ENCODE assay signal across 1 cellular context in genomic region chr5:126676195-126676624, GRCh38.
TF ChIP-seq lines count a peak whose summit lies in the region.

No MANE protein-coding gene starts in this region.

TF ChIP-seq in HepG2, 621 proteins besides CTCF, POLR2A, EP300 and RAD21 (continued from another document and continues in another):
- TF ChIP-seq, protein P1, sequence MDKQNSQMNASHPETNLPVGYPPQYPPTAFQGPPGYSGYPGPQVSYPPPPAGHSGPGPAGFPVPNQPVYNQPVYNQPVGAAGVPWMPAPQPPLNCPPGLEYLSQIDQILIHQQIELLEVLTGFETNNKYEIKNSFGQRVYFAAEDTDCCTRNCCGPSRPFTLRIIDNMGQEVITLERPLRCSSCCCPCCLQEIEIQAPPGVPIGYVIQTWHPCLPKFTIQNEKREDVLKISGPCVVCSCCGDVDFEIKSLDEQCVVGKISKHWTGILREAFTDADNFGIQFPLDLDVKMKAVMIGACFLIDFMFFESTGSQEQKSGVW (CRISPR knock-in tag; IDR thresholded peaks at IDR 0.05; ENCODE audit: borderline replicate concordance), result no peak
- TF ChIP-seq ZNF782 (CRISPR knock-in tag; IDR thresholded peaks at IDR 0.05; ENCODE audit: borderline replicate concordance), result no peak
- TF ChIP-seq ARHGAP35 (CRISPR knock-in tag; IDR thresholded peaks at IDR 0.05; ENCODE audit: borderline replicate concordance), result no peak
- no peak for TF ChIP-seq CBFB (CRISPR knock-in tag; IDR thresholded peaks at IDR 0.05)
- no peak for TF ChIP-seq ZNF672 (CRISPR knock-in tag; IDR thresholded peaks at IDR 0.05)
- no peak for TF ChIP-seq ZNF234 (CRISPR knock-in tag; conservative IDR thresholded peaks at IDR 0.05)
- 0 out of 2 replicates have a peak, but pooled peaks have one; percentile 28 for TF ChIP-seq ZNF264 (CRISPR knock-in tag; IDR thresholded peaks at IDR 0.05)
- TF ChIP-seq, protein P2, sequence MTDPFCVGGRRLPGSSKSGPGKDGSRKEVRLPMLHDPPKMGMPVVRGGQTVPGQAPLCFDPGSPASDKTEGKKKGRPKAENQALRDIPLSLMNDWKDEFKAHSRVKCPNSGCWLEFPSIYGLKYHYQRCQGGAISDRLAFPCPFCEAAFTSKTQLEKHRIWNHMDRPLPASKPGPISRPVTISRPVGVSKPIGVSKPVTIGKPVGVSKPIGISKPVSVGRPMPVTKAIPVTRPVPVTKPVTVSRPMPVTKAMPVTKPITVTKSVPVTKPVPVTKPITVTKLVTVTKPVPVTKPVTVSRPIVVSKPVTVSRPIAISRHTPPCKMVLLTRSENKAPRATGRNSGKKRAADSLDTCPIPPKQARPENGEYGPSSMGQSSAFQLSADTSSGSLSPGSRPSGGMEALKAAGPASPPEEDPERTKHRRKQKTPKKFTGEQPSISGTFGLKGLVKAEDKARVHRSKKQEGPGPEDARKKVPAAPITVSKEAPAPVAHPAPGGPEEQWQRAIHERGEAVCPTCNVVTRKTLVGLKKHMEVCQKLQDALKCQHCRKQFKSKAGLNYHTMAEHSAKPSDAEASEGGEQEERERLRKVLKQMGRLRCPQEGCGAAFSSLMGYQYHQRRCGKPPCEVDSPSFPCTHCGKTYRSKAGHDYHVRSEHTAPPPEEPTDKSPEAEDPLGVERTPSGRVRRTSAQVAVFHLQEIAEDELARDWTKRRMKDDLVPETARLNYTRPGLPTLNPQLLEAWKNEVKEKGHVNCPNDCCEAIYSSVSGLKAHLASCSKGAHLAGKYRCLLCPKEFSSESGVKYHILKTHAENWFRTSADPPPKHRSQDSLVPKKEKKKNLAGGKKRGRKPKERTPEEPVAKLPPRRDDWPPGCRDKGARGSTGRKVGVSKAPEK (CRISPR knock-in tag; IDR thresholded peaks at IDR 0.05; ENCODE audit: borderline replicate concordance), result no peak
- no peak for TF ChIP-seq RELA (CRISPR knock-in tag; IDR thresholded peaks at IDR 0.05)
- no peak for TF ChIP-seq KDM5A (IDR thresholded peaks at IDR 0.05; ENCODE audit: borderline replicate concordance, low read length)
- TF ChIP-seq, protein P3, sequence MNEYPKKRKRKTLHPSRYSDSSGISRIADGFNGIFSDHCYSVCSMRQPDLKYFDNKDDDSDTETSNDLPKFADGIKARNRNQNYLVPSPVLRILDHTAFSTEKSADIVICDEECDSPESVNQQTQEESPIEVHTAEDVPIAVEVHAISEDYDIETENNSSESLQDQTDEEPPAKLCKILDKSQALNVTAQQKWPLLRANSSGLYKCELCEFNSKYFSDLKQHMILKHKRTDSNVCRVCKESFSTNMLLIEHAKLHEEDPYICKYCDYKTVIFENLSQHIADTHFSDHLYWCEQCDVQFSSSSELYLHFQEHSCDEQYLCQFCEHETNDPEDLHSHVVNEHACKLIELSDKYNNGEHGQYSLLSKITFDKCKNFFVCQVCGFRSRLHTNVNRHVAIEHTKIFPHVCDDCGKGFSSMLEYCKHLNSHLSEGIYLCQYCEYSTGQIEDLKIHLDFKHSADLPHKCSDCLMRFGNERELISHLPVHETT (CRISPR knock-in tag; conservative IDR thresholded peaks at IDR 0.05), result no peak
- no peak for TF ChIP-seq ASH2L (IDR thresholded peaks at IDR 0.05; ENCODE audit: insufficient read length, low read depth, low read length)
- TF ChIP-seq ZBTB25 (CRISPR knock-in tag; IDR thresholded peaks at IDR 0.05), result no peak
- 0 out of 2 replicates have a peak, but pooled peaks have one; percentile 14 for TF ChIP-seq TEF (CRISPR knock-in tag; IDR thresholded peaks at IDR 0.05)
- TF ChIP-seq ZNF275 (CRISPR knock-in tag; IDR thresholded peaks at IDR 0.05; ENCODE audit: borderline replicate concordance), result no peak
- TF ChIP-seq GATA4 (IDR thresholded peaks at IDR 0.05; ENCODE audit: borderline replicate concordance, low read depth), result no peak
- TF ChIP-seq ZNF326 (CRISPR knock-in tag; IDR thresholded peaks at IDR 0.05; ENCODE audit: borderline replicate concordance), result no peak
- TF ChIP-seq U2AF1 (optimal IDR thresholded peaks at IDR 0.05; ENCODE audit: low read depth, low read length), result no peak
- no peak for TF ChIP-seq ZNF142 (CRISPR knock-in tag; IDR thresholded peaks at IDR 0.05)
- no peak for TF ChIP-seq ZC3H4 (CRISPR knock-in tag; IDR thresholded peaks at IDR 0.05; ENCODE audit: borderline replicate concordance)
- no peak for TF ChIP-seq HCFC1 (IDR thresholded peaks at IDR 0.05; ENCODE audit: low read depth, low read length)
- no peak for TF ChIP-seq ATM (IDR thresholded peaks at IDR 0.05; ENCODE audit: borderline replicate concordance)
- TF ChIP-seq, protein P4, sequence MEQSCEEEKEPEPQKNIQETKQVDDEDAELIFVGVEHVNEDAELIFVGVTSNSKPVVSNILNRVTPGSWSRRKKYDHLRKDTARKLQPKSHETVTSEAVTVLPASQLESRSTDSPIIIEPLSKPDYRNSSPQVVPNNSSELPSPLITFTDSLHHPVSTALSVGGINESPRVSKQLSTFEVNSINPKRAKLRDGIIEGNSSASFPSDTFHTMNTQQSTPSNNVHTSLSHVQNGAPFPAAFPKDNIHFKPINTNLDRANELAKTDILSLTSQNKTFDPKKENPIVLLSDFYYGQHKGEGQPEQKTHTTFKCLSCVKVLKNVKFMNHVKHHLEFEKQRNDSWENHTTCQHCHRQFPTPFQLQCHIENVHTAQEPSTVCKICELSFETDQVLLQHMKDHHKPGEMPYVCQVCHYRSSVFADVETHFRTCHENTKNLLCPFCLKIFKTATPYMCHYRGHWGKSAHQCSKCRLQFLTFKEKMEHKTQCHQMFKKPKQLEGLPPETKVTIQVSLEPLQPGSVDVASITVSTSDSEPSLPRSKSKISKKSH (CRISPR knock-in tag; IDR thresholded peaks at IDR 0.05; ENCODE audit: borderline replicate concordance), result no peak
- no peak for TF ChIP-seq TCF7 (IDR thresholded peaks at IDR 0.05; ENCODE audit: low read depth)
- TF ChIP-seq ATAD3A (CRISPR knock-in tag; IDR thresholded peaks at IDR 0.05), result no peak
- peak; percentile 52; the same call in 1 of the 2 replicates for TF ChIP-seq SAP130 (CRISPR knock-in tag; IDR thresholded peaks at IDR 0.05; ENCODE audit: low read depth)
- TF ChIP-seq TIGD3 (CRISPR knock-in tag; IDR thresholded peaks at IDR 0.05; ENCODE audit: borderline replicate concordance), result no peak
- TF ChIP-seq ZZZ3 (CRISPR knock-in tag; IDR thresholded peaks at IDR 0.05; ENCODE audit: borderline replicate concordance), result no peak
- no peak for TF ChIP-seq TAF15 (IDR thresholded peaks at IDR 0.05; ENCODE audit: low read depth, low read length, poor library complexity, severe bottlenecking)
- TF ChIP-seq ZFYVE20 (CRISPR knock-in tag; IDR thresholded peaks at IDR 0.05; ENCODE audit: borderline replicate concordance, low read depth), result no peak
- TF ChIP-seq ZNF20 (CRISPR knock-in tag; IDR thresholded peaks at IDR 0.05), result no peak
- no peak for TF ChIP-seq KMT2B (CRISPR knock-in tag; IDR thresholded peaks at IDR 0.05)
- peak; percentile 17; the same call in 1 of the 2 replicates for TF ChIP-seq ZFX (CRISPR knock-in tag; IDR thresholded peaks at IDR 0.05; ENCODE audit: low read depth)
- TF ChIP-seq, protein P5, sequence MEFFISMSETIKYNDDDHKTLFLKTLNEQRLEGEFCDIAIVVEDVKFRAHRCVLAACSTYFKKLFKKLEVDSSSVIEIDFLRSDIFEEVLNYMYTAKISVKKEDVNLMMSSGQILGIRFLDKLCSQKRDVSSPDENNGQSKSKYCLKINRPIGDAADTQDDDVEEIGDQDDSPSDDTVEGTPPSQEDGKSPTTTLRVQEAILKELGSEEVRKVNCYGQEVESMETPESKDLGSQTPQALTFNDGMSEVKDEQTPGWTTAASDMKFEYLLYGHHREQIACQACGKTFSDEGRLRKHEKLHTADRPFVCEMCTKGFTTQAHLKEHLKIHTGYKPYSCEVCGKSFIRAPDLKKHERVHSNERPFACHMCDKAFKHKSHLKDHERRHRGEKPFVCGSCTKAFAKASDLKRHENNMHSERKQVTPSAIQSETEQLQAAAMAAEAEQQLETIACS (CRISPR knock-in tag; IDR thresholded peaks at IDR 0.05), result no peak
- TF ChIP-seq JUN (CRISPR knock-in tag; IDR thresholded peaks at IDR 0.05), result no peak
- no peak for TF ChIP-seq MNT (IDR thresholded peaks at IDR 0.05)
- no peak for TF ChIP-seq NFKBIZ (CRISPR knock-in tag; IDR thresholded peaks at IDR 0.05)
- no peak for TF ChIP-seq ZNF761 (CRISPR knock-in tag; conservative IDR thresholded peaks at IDR 0.05)
- peak; percentile 77; the same call in 1 of the 2 replicates for TF ChIP-seq REPIN1 (CRISPR knock-in tag; IDR thresholded peaks at IDR 0.05; ENCODE audit: borderline replicate concordance, low read depth)
- TF ChIP-seq GFI1 (CRISPR knock-in tag; IDR thresholded peaks at IDR 0.05; ENCODE audit: borderline replicate concordance), result no peak
- peak; percentile 98 for TF ChIP-seq CEBPB (IDR thresholded peaks at IDR 0.05; ENCODE audit: borderline replicate concordance, low read depth, low read length)
- no peak for TF ChIP-seq FOXC1 (CRISPR knock-in tag; IDR thresholded peaks at IDR 0.05; ENCODE audit: borderline replicate concordance)
- no peak for TF ChIP-seq PRPF4 (IDR thresholded peaks at IDR 0.05; ENCODE audit: low read depth, low read length, poor library complexity, severe bottlenecking)
